19 cellular contexts compared by ENCODE assay signal in the genomic region with DNA sequence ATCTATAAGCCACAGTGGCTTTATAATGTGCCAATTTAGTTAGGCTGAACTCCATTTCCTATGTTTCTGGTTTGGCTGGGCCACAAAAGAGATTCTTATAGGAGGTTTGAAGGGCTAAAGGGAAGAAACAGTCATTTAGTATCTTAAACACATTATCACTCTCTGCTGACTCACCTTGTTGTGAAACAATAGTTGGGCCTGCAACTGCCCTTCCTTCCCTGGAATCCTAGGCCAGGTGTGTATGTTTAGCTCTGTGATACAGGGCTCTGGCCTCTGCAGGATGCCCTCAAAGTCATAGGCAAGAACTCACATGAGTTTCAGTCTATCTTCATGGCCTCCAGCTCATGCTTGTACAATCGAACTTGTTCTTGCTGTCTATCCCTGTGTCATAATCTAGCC.
DNase-seq lines count a peak whose midpoint lies in the region; ATAC-seq, FAIRE-seq and TF ChIP-seq lines count a peak whose summit lies in the region.
"Had no signal": no experiment of that assay in that cellular context is flagged by ENCODE, and none has a peak within 500 bp of the region (broad histone marks: within the 10 kb centered on the region; RNA-seq: fewer than 3 reads in every experiment).

No MANE protein-coding gene starts in this region.

- no peak for ATAC-seq in GM23338
- ATAC-seq in esophagus mucosa, result peak; percentile 58
- no peak for ATAC-seq in Right ventricle myocardium inferior

- no peak overlapping the region for H3K27ac ChIP-seq in GM23338 (ENCODE audit: low read depth)

- no peak overlapping the region for H3K4me3 Mint-ChIP-seq in GM23338
- H3K4me3 Mint-ChIP-seq: B cell; CD4-positive, alpha-beta T cell; HFFc6 had no signal

- no peaks in the 10 kb centered on the region for H3K4me1 Mint-ChIP-seq in GM23338
- H3K4me1 Mint-ChIP-seq: B cell had no signal

- H3K9me2 ChIP-seq in GM23338 (ENCODE audit: insufficient read depth), result 0 out of 2 replicates have a peak, but pooled peaks cover 5% of the 10 kb centered on the region

- H3K36me3 Mint-ChIP-seq in GM23338 (ENCODE audit: low read depth), result no peaks in the 10 kb centered on the region

- no peak for DNase-seq in GM23338 (ENCODE audit: low spot score)
- DNase-seq in bronchial epithelial cell (ENCODE audit: low read depth), result peak; percentile 81
- DNase-seq in NCI-H2171 (lab: John Stamatoyannopoulos, UW), result no peak
- no peak for DNase-seq in Right ventricle myocardium inferior (ENCODE audit: missing footprints)
- DNase-seq in activated CD4-positive, alpha-beta T cell treated with anti-CD3 and anti-CD28 coated beads for 1 hour, result no peak
- DNase-seq in NCI-H2107 (lab: John Stamatoyannopoulos, UW), result no peak
- DNase-seq: Calu3; CD4-positive, alpha-beta T cell; DMS 273 treated with DMSO at 0.1 percent for 48 hours; DMS79 treated with DMSO at 0.1 percent for 48 hours; EL; HCEC 1CT; HFFc6 had no signal

- no peaks in the 10 kb centered on the region for H3K9me3 Mint-ChIP-seq in GM23338

- H3K36me3 ChIP-seq in GM23338 (ENCODE audit: insufficient read depth) (no peaks in the 10 kb centered on the region), bronchial epithelial cell (ENCODE audit: control insufficient read depth, insufficient read depth, low read length) (no peaks in the 10 kb centered on the region)

- no peak overlapping the region for H3K27ac Mint-ChIP-seq in GM23338
- H3K27ac Mint-ChIP-seq: B cell; CD4-positive, alpha-beta T cell; HFFc6 had no signal

- intact Hi-C loops in Right ventricle myocardium inferior (cut with DNase I), result no loop called here

- H3K27me3 ChIP-seq in GM23338 (ENCODE audit: insufficient read depth), result no peaks in the 10 kb centered on the region
- no peaks in the 10 kb centered on the region for H3K27me3 ChIP-seq in bronchial epithelial cell (ENCODE audit: control insufficient read depth, insufficient read depth, low read length)

- H2AFZ ChIP-seq in GM23338, result 0 out of 2 replicates have a peak overlapping the region, but pooled peaks have one; percentile 32

- TF ChIP-seq CTCF in GM23338 (conservative IDR thresholded peaks at IDR 0.05; ENCODE audit: low read depth in 2 of 2) (no peak), bronchial epithelial cell (IDR thresholded peaks at IDR 0.05; ENCODE audit: insufficient read depth, low read length, severe bottlenecking) (no peak)

- H3K4me3 ChIP-seq in GM23338, result no peak overlapping the region
- H3K4me3 ChIP-seq in bronchial epithelial cell (ENCODE audit: low read depth, low read length), result no peak overlapping the region

- H3K4me1 ChIP-seq in GM23338 (ENCODE audit: insufficient read depth), result no peaks in the 10 kb centered on the region

- no peaks in the 10 kb centered on the region for H3F3A ChIP-seq in GM23338 (replicated peaks; ENCODE audit: low read depth)

- no peaks in the 10 kb centered on the region for H3K79me2 ChIP-seq in GM23338 (replicated peaks; ENCODE audit: insufficient read depth)

- no peak overlapping the region for H3K4me2 ChIP-seq in GM23338

- no peaks in the 10 kb centered on the region for H4K20me1 ChIP-seq in GM23338 (replicated peaks; ENCODE audit: insufficient read depth)

- no peaks in the 10 kb centered on the region for H3K27me3 Mint-ChIP-seq in GM23338 (ENCODE audit: insufficient read depth, low read depth, poor library complexity)
- H3K27me3 Mint-ChIP-seq: B cell; CD4-positive, alpha-beta T cell had no signal

- FAIRE-seq in bronchial epithelial cell (lab: Jason Lieb, UNC), result peak; percentile 40
- FAIRE-seq: A204.1, G401.6, GM12891, GM19239 had no signal

TF ChIP-seq in GM23338, 12 proteins besides CTCF, POLR2A, EP300 and RAD21:
- TF ChIP-seq POLR2AphosphoS5 (IDR thresholded peaks at IDR 0.05; ENCODE audit: low read depth) (no peak), EZH2phosphoT487 (IDR thresholded peaks at IDR 0.05; ENCODE audit: unreplicated experiment) (no peak), CREB1 (CRISPR knock-in tag; IDR thresholded peaks at IDR 0.05; ENCODE audit: low read depth) (no peak), EZH2 (IDR thresholded peaks at IDR 0.05; ENCODE audit: low read depth, unreplicated experiment) (no peak), ZNF114 (CRISPR knock-in tag; IDR thresholded peaks at IDR 0.05) (no peak), NANOG (IDR thresholded peaks at IDR 0.05; ENCODE audit: borderline replicate concordance) (no peak), ZNF331 (CRISPR knock-in tag; IDR thresholded peaks at IDR 0.05; ENCODE audit: low read depth) (no peak), STAT1 (IDR thresholded peaks at IDR 0.05; ENCODE audit: unreplicated experiment) (no peak)
- TF ChIP-seq, protein P1, sequence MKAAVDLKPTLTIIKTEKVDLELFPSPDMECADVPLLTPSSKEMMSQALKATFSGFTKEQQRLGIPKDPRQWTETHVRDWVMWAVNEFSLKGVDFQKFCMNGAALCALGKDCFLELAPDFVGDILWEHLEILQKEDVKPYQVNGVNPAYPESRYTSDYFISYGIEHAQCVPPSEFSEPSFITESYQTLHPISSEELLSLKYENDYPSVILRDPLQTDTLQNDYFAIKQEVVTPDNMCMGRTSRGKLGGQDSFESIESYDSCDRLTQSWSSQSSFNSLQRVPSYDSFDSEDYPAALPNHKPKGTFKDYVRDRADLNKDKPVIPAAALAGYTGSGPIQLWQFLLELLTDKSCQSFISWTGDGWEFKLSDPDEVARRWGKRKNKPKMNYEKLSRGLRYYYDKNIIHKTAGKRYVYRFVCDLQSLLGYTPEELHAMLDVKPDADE (IDR thresholded peaks at IDR 0.05), result no peak
- TF ChIP-seq, protein P2, sequence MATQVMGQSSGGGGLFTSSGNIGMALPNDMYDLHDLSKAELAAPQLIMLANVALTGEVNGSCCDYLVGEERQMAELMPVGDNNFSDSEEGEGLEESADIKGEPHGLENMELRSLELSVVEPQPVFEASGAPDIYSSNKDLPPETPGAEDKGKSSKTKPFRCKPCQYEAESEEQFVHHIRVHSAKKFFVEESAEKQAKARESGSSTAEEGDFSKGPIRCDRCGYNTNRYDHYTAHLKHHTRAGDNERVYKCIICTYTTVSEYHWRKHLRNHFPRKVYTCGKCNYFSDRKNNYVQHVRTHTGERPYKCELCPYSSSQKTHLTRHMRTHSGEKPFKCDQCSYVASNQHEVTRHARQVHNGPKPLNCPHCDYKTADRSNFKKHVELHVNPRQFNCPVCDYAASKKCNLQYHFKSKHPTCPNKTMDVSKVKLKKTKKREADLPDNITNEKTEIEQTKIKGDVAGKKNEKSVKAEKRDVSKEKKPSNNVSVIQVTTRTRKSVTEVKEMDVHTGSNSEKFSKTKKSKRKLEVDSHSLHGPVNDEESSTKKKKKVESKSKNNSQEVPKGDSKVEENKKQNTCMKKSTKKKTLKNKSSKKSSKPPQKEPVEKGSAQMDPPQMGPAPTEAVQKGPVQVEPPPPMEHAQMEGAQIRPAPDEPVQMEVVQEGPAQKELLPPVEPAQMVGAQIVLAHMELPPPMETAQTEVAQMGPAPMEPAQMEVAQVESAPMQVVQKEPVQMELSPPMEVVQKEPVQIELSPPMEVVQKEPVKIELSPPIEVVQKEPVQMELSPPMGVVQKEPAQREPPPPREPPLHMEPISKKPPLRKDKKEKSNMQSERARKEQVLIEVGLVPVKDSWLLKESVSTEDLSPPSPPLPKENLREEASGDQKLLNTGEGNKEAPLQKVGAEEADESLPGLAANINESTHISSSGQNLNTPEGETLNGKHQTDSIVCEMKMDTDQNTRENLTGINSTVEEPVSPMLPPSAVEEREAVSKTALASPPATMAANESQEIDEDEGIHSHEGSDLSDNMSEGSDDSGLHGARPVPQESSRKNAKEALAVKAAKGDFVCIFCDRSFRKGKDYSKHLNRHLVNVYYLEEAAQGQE (IDR thresholded peaks at IDR 0.05; ENCODE audit: unreplicated experiment), result no peak
